ENCODE assay signal across 19 cellular contexts in genomic region chr14:30869525-30870150, GRCh38.
"Had no signal": no experiment of that assay in that cellular context is flagged by ENCODE, and none has a peak within 500 bp of the region (broad histone marks: within the 10 kb centered on the region; RNA-seq: fewer than 3 reads in every experiment).

No MANE protein-coding gene starts in this region.

- FAIRE-seq: astrocyte had no signal

- ATAC-seq: activated T-helper 17 cell treated with anti-CD3 and anti-CD28 coated beads, Interleukin-2, amount 50 U/mL, for 72 hours had no signal

- H3K4me3 ChIP-seq: SK-N-MC had no signal

- DNase-seq: activated CD4-positive, alpha-beta memory T cell treated with anti-CD3 and anti-CD28 coated beads for 36 hours; activated CD4-positive, alpha-beta T cell treated with anti-CD3 and anti-CD28 coated beads, Interleukin-2, amount 10 ng/mL, durations not matched to agents 7 days and 5 days; activated CD4-positive, CD25-positive, alpha-beta regulatory T cell; activated CD8-positive, alpha-beta memory T cell treated with anti-CD3 and anti-CD28 coated beads for 24 hours; activated gamma-delta T cell; activated naive CD4-positive, alpha-beta T cell treated with anti-CD3 and anti-CD28 coated beads for 36 hours; activated T-cell treated with anti-CD3 and anti-CD28 coated beads, Interleukin-2, amount 50 U/mL, for 48 hours; amygdala; NCI-H1092; NCI-H1417; NCI-H1930; NCI-H2171; NCI-H2227 treated with DMSO at 0.1 percent for 48 hours; SIG-M5; T-helper 1 cell had no signal

- H3K27ac ChIP-seq: SK-N-MC, VCaP had no signal
